ENCODE assay signal across 1 cellular context in genomic region chr2:48107326-48107925, GRCh38.
TF ChIP-seq lines count a peak whose summit lies in the region.

No MANE protein-coding gene starts in this region.

TF ChIP-seq in HepG2, 621 proteins besides CTCF, POLR2A, EP300 and RAD21 (continued from another document and continues in another):
- peak; percentile 33; the same call in 1 of the 2 replicates for TF ChIP-seq RXRB (CRISPR knock-in tag; IDR thresholded peaks at IDR 0.05; ENCODE audit: borderline replicate concordance)
- no peak for TF ChIP-seq ISX (CRISPR knock-in tag; conservative IDR thresholded peaks at IDR 0.05)
- TF ChIP-seq ZNF878 (CRISPR knock-in tag; IDR thresholded peaks at IDR 0.05): no peak
- TF ChIP-seq, protein P1, sequence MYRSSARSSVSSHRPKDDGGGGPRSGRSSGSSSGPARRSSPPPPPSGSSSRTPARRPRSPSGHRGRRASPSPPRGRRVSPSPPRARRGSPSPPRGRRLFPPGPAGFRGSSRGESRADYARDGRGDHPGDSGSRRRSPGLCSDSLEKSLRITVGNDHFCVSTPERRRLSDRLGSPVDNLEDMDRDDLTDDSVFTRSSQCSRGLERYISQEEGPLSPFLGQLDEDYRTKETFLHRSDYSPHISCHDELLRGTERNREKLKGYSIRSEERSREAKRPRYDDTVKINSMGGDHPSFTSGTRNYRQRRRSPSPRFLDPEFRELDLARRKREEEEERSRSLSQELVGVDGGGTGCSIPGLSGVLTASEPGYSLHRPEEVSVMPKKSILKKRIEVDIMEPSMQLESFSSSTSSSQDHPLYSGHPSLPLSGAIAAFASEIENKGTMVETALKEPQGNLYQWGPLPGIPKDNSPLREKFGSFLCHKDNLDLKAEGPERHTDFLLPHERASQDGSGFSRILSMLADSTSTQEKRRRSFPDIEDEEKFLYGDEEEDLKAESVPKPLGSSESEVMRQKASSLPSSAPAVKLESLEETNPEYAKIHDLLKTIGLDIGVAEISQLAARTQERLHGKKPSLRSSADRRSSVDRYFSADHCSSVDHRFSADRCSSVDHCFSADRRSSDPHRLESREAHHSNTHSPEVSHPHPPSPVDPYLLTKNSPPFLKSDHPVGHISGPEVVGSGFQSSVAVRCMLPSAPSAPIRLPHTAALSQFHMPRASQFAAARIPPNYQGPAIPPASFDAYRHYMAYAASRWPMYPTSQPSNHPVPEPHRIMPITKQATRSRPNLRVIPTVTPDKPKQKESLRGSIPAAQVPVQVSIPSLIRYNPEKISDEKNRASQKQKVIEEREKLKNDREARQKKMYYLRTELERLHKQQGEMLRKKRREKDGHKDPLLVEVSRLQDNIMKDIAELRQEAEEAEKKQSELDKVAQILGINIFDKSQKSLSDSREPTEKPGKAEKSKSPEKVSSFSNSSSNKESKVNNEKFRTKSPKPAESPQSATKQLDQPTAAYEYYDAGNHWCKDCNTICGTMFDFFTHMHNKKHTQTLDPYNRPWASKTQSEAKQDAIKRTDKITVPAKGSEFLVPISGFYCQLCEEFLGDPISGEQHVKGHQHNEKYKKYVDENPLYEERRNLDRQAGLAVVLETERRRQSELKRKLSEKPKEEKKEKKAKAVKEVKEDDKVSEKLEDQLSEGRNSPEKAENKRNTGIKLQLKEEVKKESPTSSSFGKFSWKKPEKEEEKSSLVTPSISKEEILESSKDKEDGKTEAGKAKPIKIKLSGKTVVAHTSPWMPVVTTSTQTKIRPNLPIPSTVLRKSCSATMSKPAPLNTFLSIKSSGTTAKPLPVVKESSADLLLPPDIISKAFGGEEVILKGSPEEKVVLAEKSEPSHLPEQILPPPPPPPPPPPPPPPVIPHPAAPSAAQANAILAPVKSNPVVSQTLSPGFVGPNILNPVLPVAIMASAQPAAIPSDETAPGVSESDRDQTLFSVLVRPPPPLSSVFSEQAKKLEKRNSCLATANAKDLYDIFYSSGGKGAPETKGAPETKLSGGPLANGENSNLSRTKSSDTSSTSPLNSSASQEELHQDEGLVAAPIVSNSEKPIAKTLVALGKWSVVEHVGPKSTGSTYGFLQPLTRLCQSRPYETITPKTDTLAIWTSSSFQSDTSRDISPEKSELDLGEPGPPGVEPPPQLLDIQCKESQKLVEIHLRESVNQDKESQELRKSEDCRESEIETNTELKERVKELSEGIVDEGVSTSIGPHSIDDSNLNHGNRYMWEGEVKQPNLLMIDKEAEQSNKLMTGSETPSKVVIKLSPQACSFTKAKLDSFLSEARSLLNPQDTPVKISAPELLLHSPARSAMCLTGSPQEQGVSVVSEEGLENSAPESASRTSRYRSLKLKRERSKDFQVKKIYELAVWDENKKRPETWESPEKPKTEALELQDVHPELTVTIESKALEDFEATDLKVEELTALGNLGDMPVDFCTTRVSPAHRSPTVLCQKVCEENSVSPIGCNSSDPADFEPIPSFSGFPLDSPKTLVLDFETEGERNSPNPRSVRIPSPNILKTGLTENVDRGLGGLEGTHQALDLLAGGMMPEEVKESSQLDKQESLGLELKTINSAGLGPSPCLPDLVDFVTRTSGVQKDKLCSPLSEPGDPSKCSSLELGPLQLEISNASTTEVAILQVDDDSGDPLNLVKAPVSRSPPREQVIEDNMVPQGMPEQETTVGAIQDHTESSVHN (CRISPR knock-in tag; IDR thresholded peaks at IDR 0.05): no peak
- TF ChIP-seq, protein P2, sequence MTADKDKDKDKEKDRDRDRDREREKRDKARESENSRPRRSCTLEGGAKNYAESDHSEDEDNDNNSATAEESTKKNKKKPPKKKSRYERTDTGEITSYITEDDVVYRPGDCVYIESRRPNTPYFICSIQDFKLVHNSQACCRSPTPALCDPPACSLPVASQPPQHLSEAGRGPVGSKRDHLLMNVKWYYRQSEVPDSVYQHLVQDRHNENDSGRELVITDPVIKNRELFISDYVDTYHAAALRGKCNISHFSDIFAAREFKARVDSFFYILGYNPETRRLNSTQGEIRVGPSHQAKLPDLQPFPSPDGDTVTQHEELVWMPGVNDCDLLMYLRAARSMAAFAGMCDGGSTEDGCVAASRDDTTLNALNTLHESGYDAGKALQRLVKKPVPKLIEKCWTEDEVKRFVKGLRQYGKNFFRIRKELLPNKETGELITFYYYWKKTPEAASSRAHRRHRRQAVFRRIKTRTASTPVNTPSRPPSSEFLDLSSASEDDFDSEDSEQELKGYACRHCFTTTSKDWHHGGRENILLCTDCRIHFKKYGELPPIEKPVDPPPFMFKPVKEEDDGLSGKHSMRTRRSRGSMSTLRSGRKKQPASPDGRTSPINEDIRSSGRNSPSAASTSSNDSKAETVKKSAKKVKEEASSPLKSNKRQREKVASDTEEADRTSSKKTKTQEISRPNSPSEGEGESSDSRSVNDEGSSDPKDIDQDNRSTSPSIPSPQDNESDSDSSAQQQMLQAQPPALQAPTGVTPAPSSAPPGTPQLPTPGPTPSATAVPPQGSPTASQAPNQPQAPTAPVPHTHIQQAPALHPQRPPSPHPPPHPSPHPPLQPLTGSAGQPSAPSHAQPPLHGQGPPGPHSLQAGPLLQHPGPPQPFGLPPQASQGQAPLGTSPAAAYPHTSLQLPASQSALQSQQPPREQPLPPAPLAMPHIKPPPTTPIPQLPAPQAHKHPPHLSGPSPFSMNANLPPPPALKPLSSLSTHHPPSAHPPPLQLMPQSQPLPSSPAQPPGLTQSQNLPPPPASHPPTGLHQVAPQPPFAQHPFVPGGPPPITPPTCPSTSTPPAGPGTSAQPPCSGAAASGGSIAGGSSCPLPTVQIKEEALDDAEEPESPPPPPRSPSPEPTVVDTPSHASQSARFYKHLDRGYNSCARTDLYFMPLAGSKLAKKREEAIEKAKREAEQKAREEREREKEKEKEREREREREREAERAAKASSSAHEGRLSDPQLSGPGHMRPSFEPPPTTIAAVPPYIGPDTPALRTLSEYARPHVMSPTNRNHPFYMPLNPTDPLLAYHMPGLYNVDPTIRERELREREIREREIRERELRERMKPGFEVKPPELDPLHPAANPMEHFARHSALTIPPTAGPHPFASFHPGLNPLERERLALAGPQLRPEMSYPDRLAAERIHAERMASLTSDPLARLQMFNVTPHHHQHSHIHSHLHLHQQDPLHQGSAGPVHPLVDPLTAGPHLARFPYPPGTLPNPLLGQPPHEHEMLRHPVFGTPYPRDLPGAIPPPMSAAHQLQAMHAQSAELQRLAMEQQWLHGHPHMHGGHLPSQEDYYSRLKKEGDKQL (CRISPR knock-in tag; IDR thresholded peaks at IDR 0.05; ENCODE audit: low read depth): no peak
- TF ChIP-seq RNF2 (conservative IDR thresholded peaks at IDR 0.05; ENCODE audit: low read depth): no peak
- no peak for TF ChIP-seq FOXA3 (CRISPR knock-in tag; IDR thresholded peaks at IDR 0.05)
- TF ChIP-seq KLF15 (CRISPR knock-in tag; IDR thresholded peaks at IDR 0.05; ENCODE audit: borderline replicate concordance): no peak
- TF ChIP-seq SRSF4 (IDR thresholded peaks at IDR 0.05; ENCODE audit: low read depth, low read length, poor library complexity, severe bottlenecking): no peak
- TF ChIP-seq, protein P3, sequence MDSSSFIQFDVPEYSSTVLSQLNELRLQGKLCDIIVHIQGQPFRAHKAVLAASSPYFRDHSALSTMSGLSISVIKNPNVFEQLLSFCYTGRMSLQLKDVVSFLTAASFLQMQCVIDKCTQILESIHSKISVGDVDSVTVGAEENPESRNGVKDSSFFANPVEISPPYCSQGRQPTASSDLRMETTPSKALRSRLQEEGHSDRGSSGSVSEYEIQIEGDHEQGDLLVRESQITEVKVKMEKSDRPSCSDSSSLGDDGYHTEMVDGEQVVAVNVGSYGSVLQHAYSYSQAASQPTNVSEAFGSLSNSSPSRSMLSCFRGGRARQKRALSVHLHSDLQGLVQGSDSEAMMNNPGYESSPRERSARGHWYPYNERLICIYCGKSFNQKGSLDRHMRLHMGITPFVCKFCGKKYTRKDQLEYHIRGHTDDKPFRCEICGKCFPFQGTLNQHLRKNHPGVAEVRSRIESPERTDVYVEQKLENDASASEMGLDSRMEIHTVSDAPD (CRISPR knock-in tag; IDR thresholded peaks at IDR 0.05): no peak
- TF ChIP-seq, protein P4, sequence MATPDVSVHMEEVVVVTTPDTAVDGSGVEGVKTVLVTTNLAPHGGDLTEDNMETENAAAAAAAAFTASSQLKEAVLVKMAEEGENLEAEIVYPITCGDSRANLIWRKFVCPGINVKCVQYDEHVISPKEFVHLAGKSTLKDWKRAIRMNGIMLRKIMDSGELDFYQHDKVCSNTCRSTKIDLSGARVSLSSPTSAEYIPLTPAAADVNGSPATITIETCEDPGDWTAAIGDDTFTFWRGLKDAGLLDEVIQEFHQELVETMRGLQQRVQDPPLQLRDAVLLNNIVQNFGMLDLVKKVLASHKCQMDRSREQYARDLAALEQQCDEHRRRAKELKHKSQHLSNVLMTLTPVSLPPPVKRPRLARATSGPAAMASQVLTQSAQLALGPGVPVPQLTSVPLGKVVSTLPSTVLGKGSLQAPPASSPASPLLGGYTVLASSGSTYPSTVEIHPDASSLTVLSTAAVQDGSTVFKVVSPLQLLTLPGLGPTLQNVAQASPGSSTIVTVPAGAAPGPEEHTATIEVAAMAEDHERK (CRISPR knock-in tag; IDR thresholded peaks at IDR 0.05; ENCODE audit: low read depth): no peak
- TF ChIP-seq NAIF1 (CRISPR knock-in tag; IDR thresholded peaks at IDR 0.05; ENCODE audit: borderline replicate concordance): no peak
- TF ChIP-seq ZNF552 (CRISPR knock-in tag; IDR thresholded peaks at IDR 0.05; ENCODE audit: borderline replicate concordance): no peak
- no peak for TF ChIP-seq MTF1 (CRISPR knock-in tag; IDR thresholded peaks at IDR 0.05)
- TF ChIP-seq NFKBIZ (CRISPR knock-in tag; IDR thresholded peaks at IDR 0.05): no peak
- TF ChIP-seq, protein P5, sequence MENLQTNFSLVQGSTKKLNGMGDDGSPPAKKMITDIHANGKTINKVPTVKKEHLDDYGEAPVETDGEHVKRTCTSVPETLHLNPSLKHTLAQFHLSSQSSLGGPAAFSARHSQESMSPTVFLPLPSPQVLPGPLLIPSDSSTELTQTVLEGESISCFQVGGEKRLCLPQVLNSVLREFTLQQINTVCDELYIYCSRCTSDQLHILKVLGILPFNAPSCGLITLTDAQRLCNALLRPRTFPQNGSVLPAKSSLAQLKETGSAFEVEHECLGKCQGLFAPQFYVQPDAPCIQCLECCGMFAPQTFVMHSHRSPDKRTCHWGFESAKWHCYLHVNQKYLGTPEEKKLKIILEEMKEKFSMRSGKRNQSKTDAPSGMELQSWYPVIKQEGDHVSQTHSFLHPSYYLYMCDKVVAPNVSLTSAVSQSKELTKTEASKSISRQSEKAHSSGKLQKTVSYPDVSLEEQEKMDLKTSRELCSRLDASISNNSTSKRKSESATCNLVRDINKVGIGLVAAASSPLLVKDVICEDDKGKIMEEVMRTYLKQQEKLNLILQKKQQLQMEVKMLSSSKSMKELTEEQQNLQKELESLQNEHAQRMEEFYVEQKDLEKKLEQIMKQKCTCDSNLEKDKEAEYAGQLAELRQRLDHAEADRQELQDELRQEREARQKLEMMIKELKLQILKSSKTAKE (CRISPR knock-in tag; IDR thresholded peaks at IDR 0.05; ENCODE audit: borderline replicate concordance): no peak
- TF ChIP-seq HMG20A (CRISPR knock-in tag; IDR thresholded peaks at IDR 0.05; ENCODE audit: borderline replicate concordance): no peak
- TF ChIP-seq GABPB1 (CRISPR knock-in tag; IDR thresholded peaks at IDR 0.05): peak; percentile 25; the same call in 1 of the 2 replicates
- TF ChIP-seq AKAP8 (CRISPR knock-in tag; IDR thresholded peaks at IDR 0.05): no peak
- no peak for TF ChIP-seq HDAC1 (CRISPR knock-in tag; IDR thresholded peaks at IDR 0.05)
- TF ChIP-seq USF2 (IDR thresholded peaks at IDR 0.05; ENCODE audit: low read depth, low read length): no peak
- TF ChIP-seq USF2 (CRISPR knock-in tag; IDR thresholded peaks at IDR 0.05; ENCODE audit: borderline replicate concordance): no peak
- no peak for TF ChIP-seq CHD2 (IDR thresholded peaks at IDR 0.05; ENCODE audit: low read depth, low read length)
- TF ChIP-seq, protein P6, sequence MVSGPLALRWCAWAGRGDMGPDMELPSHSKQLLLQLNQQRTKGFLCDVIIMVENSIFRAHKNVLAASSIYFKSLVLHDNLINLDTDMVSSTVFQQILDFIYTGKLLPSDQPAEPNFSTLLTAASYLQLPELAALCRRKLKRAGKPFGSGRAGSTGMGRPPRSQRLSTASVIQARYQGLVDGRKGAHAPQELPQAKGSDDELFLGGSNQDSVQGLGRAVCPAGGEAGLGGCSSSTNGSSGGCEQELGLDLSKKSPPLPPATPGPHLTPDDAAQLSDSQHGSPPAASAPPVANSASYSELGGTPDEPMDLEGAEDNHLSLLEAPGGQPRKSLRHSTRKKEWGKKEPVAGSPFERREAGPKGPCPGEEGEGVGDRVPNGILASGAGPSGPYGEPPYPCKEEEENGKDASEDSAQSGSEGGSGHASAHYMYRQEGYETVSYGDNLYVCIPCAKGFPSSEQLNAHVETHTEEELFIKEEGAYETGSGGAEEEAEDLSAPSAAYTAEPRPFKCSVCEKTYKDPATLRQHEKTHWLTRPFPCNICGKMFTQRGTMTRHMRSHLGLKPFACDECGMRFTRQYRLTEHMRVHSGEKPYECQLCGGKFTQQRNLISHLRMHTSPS (CRISPR knock-in tag; IDR thresholded peaks at IDR 0.05; ENCODE audit: low read depth): no peak
- TF ChIP-seq RARG (CRISPR knock-in tag; IDR thresholded peaks at IDR 0.05; ENCODE audit: low read depth): no peak
- TF ChIP-seq KAT8 (CRISPR knock-in tag; IDR thresholded peaks at IDR 0.05): no peak
- TF ChIP-seq NFE2 (CRISPR knock-in tag; IDR thresholded peaks at IDR 0.05): no peak
- no peak for TF ChIP-seq ZNF782 (CRISPR knock-in tag; IDR thresholded peaks at IDR 0.05; ENCODE audit: borderline replicate concordance)
- TF ChIP-seq ZNF432 (CRISPR knock-in tag; IDR thresholded peaks at IDR 0.05; ENCODE audit: borderline replicate concordance): no peak
- TF ChIP-seq, protein P7, sequence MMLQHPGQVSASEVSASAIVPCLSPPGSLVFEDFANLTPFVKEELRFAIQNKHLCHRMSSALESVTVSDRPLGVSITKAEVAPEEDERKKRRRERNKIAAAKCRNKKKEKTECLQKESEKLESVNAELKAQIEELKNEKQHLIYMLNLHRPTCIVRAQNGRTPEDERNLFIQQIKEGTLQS (CRISPR knock-in tag; IDR thresholded peaks at IDR 0.05): peak; percentile 76; the same call in 1 of the 2 replicates
- TF ChIP-seq ZNF501 (CRISPR knock-in tag; IDR thresholded peaks at IDR 0.05): no peak
- TF ChIP-seq, protein P8, sequence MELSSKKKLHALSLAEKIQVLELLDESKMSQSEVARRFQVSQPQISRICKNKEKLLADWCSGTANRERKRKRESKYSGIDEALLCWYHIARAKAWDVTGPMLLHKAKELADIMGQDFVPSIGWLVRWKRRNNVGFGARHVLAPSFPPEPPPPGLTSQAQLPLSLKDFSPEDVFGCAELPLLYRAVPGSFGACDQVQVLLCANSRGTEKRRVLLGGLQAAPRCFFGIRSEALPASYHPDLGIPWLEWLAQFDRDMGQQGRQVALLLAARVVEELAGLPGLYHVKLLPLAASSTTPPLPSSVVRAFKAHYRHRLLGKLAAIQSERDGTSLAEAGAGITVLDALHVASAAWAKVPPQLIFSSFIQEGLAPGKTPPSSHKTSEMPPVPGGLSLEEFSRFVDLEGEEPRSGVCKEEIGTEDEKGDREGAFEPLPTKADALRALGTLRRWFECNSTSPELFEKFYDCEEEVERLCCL (CRISPR knock-in tag; IDR thresholded peaks at IDR 0.05; ENCODE audit: borderline replicate concordance): no peak
- no peak for TF ChIP-seq BCL6 (CRISPR knock-in tag; IDR thresholded peaks at IDR 0.05)
